17 cellular contexts compared by ENCODE assay signal in the genomic region with DNA sequence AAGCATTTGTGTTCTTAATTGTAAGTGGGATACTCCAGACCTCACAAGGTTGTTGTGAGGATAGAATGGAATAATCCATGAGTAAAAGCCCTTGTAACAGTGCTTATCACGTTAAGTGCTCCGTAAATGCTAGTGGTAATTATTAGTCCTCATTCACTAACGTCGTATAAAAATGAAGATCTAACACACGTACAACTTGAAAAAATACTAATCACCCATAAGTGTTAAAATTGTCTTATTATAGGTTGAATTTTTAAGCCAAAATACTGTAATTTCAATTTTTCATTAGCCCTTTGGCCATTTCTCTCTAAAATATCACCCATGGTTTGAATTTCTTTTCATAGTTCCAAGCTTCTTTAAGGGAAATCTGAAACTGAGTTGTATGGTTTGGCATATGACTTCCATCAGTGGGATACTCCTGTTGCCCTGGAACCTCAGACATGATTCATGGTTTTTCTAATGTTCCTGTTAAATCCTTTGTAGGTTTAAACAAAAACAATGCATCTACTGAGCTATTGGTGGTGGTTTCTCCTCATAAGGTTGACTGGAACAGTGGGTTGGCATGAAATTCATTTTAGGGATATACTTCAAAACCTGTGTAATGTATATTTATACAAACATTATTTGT.
"Had no signal": no experiment of that assay in that cellular context is flagged by ENCODE, and none has a peak within 500 bp of the region (broad histone marks: within the 10 kb centered on the region; RNA-seq: fewer than 3 reads in every experiment).

No MANE protein-coding gene starts in this region.

- H3K27me3 ChIP-seq: cardiac muscle cell, thyroid gland had no signal

- H3K36me3 ChIP-seq: cardiac muscle cell, thyroid gland, WERI-Rb-1 had no signal

- H3K4me3 Mint-ChIP-seq: activated CD4-positive, alpha-beta memory T cell treated with anti-CD3 and anti-CD28 coated beads, Interleukin-2, amount 10 ng/mL, durations not matched to agents 7 days and 5 days; activated CD4-positive, alpha-beta T cell treated with anti-CD3 and anti-CD28 coated beads for 36 hours; activated naive CD8-positive, alpha-beta T cell treated with anti-CD3 and anti-CD28 coated beads for 36 hours had no signal

- H3K9me3 ChIP-seq: thyroid gland had no signal

- DNase-seq: activated CD4-positive, alpha-beta memory T cell treated with anti-CD3 and anti-CD28 coated beads, Interleukin-2, amount 10 ng/mL, durations not matched to agents 7 days and 5 days; activated CD4-positive, alpha-beta T cell treated with anti-CD3 and anti-CD28 coated beads for 36 hours; activated gamma-delta T cell treated with Interleukin-2 at 50 U/mL for 16 hours; activated naive CD8-positive, alpha-beta T cell treated with anti-CD3 and anti-CD28 coated beads for 36 hours; aorta; effector memory CD4-positive, alpha-beta T cell; glutamatergic neuron; left cardiac atrium; naive B cell; retina; T-helper 9 cell; thyroid gland; WERI-Rb-1 had no signal

- H3K27ac Mint-ChIP-seq: activated CD4-positive, alpha-beta memory T cell treated with anti-CD3 and anti-CD28 coated beads, Interleukin-2, amount 10 ng/mL, durations not matched to agents 7 days and 5 days had no signal

- H3K4me3 ChIP-seq: cardiac muscle cell, coronary artery, lung, skin epidermis, thyroid gland had no signal

- H3K27ac ChIP-seq: cardiac muscle cell, coronary artery, skin epidermis, thyroid gland, WERI-Rb-1 had no signal

- H3K27me3 Mint-ChIP-seq: activated CD4-positive, alpha-beta memory T cell treated with anti-CD3 and anti-CD28 coated beads, Interleukin-2, amount 10 ng/mL, durations not matched to agents 7 days and 5 days; activated CD4-positive, alpha-beta T cell treated with anti-CD3 and anti-CD28 coated beads for 36 hours; activated naive CD8-positive, alpha-beta T cell treated with anti-CD3 and anti-CD28 coated beads for 36 hours; naive B cell had no signal
